2 cellular contexts compared by ENCODE assay signal in genomic region chr20:13793001-13793400, GRCh38.
TF ChIP-seq lines count a peak whose summit lies in the region.

No MANE protein-coding gene starts in this region.

TF ChIP-seq in HepG2, 621 proteins besides CTCF, POLR2A, EP300 and RAD21:
- TF ChIP-seq MAFK (conservative IDR thresholded peaks at IDR 0.05 in 1 of 2, IDR thresholded peaks at IDR 0.05 in 1 of 2; ENCODE audit: low read length in 2 of 2) (peak in 1 of 2 experiments; percentile 49; a peak in 2 of 4 replicates), MAFF (IDR thresholded peaks at IDR 0.05; ENCODE audit: low read depth, low read length) (peak; percentile 27; the same call in 1 of the 2 replicates), RBFOX2 (IDR thresholded peaks at IDR 0.05; ENCODE audit: low read depth, low read length) (peak; percentile 12; the same call in 1 of the 2 replicates), BRD4 (CRISPR knock-in tag; IDR thresholded peaks at IDR 0.05) (no peak)

TF ChIP-seq in endothelial cell of umbilical vein, 7 proteins besides CTCF, POLR2A, EP300 and RAD21:
- TF ChIP-seq EZH2 (IDR thresholded peaks at IDR 0.05; ENCODE audit: borderline replicate concordance, low read depth, low read length, severe bottlenecking) (no peak), MAX (IDR thresholded peaks at IDR 0.05; ENCODE audit: insufficient read depth, insufficient read length) (no peak), JUN (IDR thresholded peaks at IDR 0.05; ENCODE audit: borderline replicate concordance, insufficient read depth, insufficient read length, low read depth) (no peak), FOS (IDR thresholded peaks at IDR 0.05; ENCODE audit: borderline replicate concordance, insufficient read depth, low read length) (no peak), POLR2AphosphoS5 (IDR thresholded peaks at IDR 0.05; ENCODE audit: insufficient read depth, low read depth, low read length) (no peak), GATA2 (IDR thresholded peaks at IDR 0.05; ENCODE audit: insufficient read depth, insufficient read length, low read depth, low read length) (no peak), MYC (IDR thresholded peaks at IDR 0.05; ENCODE audit: low read depth, low read length) (no peak)
TF ChIP-seq in endothelial cell of umbilical vein: peak in this region for 0.
